Comparison of ENCODE assay signal across 23 cellular contexts in the genomic region with DNA sequence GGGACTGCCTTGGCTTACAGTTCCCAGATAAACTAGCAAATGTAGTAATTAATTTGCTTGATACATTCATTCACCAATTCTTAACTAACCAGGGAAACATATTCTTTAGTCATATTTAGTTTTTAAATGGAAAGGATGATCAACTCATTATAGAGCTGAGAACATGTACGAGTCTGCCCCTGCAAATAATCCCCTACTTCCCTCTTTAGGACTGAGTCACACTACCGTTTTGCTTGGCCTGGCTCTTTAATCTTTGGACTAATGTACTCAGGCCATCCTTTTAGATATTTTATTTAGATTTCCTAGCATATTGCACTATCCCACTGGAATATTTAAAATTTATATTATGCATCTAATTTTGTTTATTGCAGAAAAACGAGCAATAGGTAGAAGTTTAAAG.
"Had no signal": no experiment of that assay in that cellular context is flagged by ENCODE, and none has a peak within 500 bp of the region (broad histone marks: within the 10 kb centered on the region; RNA-seq: fewer than 3 reads in every experiment).

No MANE protein-coding gene starts in this region.

- H3K27me3 ChIP-seq: neural progenitor cell, ovary, testis, tibial nerve had no signal

- DNase-seq: cortex of kidney; dorsolateral prefrontal cortex; effector CD8-positive, alpha-beta T cell; foreskin melanocyte; head of caudate nucleus; hippocampal formation; left colon; left ventricle myocardium superior; mesenchymal stem cell; midbrain; nucleus accumbens; ovary; right cardiac atrium; stimulated activated CD4-positive, alpha-beta T cell treated with anti-CD3 and anti-CD28 coated beads, Interleukin-2, amount 100 ng/mL, for 24 hours; stimulated activated CD4-positive, alpha-beta T cell treated with anti-CD3 and anti-CD28 coated beads, Interleukin-4, amount 100 ng/mL, for 4 hours; stimulated activated naive B cell treated with anti-CD40 and anti-IgM and Interleukin-4, amounts not matched to agents 10 μg/mL and 1 μg/mL and 100 μg/mL, for 72 hours; stimulated activated naive CD8-positive, alpha-beta T cell treated with anti-CD3 and anti-CD28 coated beads, Interleukin-15, amount 100 ng/mL, for 72 hours; testis had no signal

- H3K36me3 ChIP-seq: neural progenitor cell, ovary, tibial nerve had no signal

- H3K9me3 ChIP-seq: ovary, testis, tibial nerve had no signal

- H3K4me3 ChIP-seq: dorsolateral prefrontal cortex, lung, neural progenitor cell, ovary, testis, tibial nerve had no signal

- H2AFZ ChIP-seq: neural progenitor cell had no signal

- H3K4me2 ChIP-seq: neural progenitor cell had no signal

- ATAC-seq: left colon; left ventricle myocardium superior; natural killer cell treated with Interleukin-12 subunit alpha and Interleukin-12 subunit beta and Interleukin-15 and Interleukin-18, amount 100 ng/mL, for 72 hours; right cardiac atrium; stimulated activated naive B cell treated with anti-CD40 and anti-IgM and Interleukin-4, amounts not matched to agents 10 μg/mL and 1 μg/mL and 100 μg/mL, for 72 hours; stimulated activated naive CD8-positive, alpha-beta T cell treated with anti-CD3 and anti-CD28 coated beads, Interleukin-15, amount 100 ng/mL, for 72 hours had no signal

- H3K27ac ChIP-seq: dorsolateral prefrontal cortex, epithelial cell of prostate, neural progenitor cell, ovary, testis, tibial nerve had no signal

- H3K4me1 ChIP-seq: neural progenitor cell, testis, tibial nerve had no signal

- H3K9ac ChIP-seq: neural progenitor cell had no signal
